ENCODE assay signal across 19 cellular contexts in the genomic region with DNA sequence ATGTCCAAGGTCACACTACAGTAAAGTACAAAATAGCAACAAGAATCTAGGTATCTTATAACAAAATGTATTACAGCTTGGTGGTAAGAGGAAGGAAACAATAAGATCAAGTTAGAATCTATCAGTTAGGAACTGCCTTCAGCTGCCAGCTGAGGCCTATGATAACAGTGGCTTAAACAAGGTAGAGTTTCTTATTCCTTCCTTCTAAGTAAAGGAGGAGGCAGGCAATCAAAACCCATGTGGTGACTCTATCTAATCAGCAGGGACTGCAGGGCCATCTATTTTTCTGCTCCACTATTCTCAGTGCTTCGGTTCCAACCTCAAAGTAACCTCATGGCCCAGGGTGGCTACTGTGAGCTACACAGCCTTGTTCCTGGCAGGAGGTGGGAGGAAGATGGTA. TPM values are rescaled to one million over a fixed set of nuclear protein-coding genes. Genes with fewer than 3 reads are reported as not detected.
DNase-seq lines count a peak whose midpoint lies in the region; ATAC-seq, FAIRE-seq and TF ChIP-seq lines count a peak whose summit lies in the region.
"Had no signal": no experiment of that assay in that cellular context is flagged by ENCODE, and none has a peak within 500 bp of the region (broad histone marks: within the 10 kb centered on the region; RNA-seq: fewer than 3 reads in every experiment).

No MANE protein-coding gene starts in this region.

- no peaks in the 10 kb centered on the region for H3K36me3 ChIP-seq in HCT116 (ENCODE audit: control insufficient read depth in 1 of 2, insufficient read depth in 2 of 2, low read length in 2 of 2)
- H3K36me3 ChIP-seq in astrocyte (ENCODE audit: insufficient read depth, low read length) = no peaks in the 10 kb centered on the region
- no peaks in the 10 kb centered on the region for H3K36me3 ChIP-seq in keratinocyte (ENCODE audit: control insufficient read depth in 2 of 2, extremely low read depth in 1 of 2, insufficient read depth in 2 of 2, low read length in 2 of 2)
- no peaks in the 10 kb centered on the region for H3K36me3 ChIP-seq in psoas muscle (ENCODE audit: insufficient read depth in 1 of 2, low read depth in 1 of 2)
- H3K36me3 ChIP-seq in WERI-Rb-1 = peaks cover 12% of the 10 kb centered on the region
- H3K36me3 ChIP-seq: MG63, SJCRH30 had no signal

- CTCF ChIA-PET in HCT116 (lab: Charles Lee) = no interaction called here

- TF ChIP-seq CTCF in HCT116 (IDR thresholded peaks at IDR 0.05 in 2 of 3, conservative IDR thresholded peaks at IDR 0.05 in 1 of 3; ENCODE audit: borderline replicate concordance in 1 of 3, insufficient read depth in 1 of 3, low read depth in 2 of 3, low read length in 2 of 3) (no peak), astrocyte (IDR thresholded peaks at IDR 0.05; ENCODE audit: insufficient read depth, low read depth, low read length) (no peak), keratinocyte (optimal IDR thresholded peaks at IDR 0.05 in 1 of 3, IDR thresholded peaks at IDR 0.05 in 1 of 3, conservative IDR thresholded peaks at IDR 0.05 in 1 of 3; ENCODE audit: extremely low read depth in 1 of 3, insufficient read depth in 2 of 3, low read length in 3 of 3) (no peak), psoas muscle (IDR thresholded peaks at IDR 0.05) (no peak), lower leg skin (IDR thresholded peaks at IDR 0.05) (no peak), WERI-Rb-1 (IDR thresholded peaks at IDR 0.05; ENCODE audit: low read depth, low read length) (no peak)

- no peaks in the 10 kb centered on the region for H3K9me2 ChIP-seq in HCT116 (ENCODE audit: insufficient read depth)

- H3K9ac ChIP-seq in HCT116 (ENCODE audit: low read length) (peak overlapping the region; percentile 45), astrocyte (ENCODE audit: low read length) (no peak overlapping the region), keratinocyte (ENCODE audit: control insufficient read depth, extremely low read depth, insufficient read depth, low read length) (no peak overlapping the region)

- H3K36me3 Mint-ChIP-seq in astrocyte (ENCODE audit: low read depth, unreplicated experiment) = peaks cover 3% of the 10 kb centered on the region

- H3K27ac ChIP-seq in HCT116 (ENCODE audit: low read depth, low read length) = peak overlapping the region; percentile 88
- H3K27ac ChIP-seq in astrocyte (ENCODE audit: low read depth, low read length) = no peak overlapping the region
- peak overlapping the region; percentile 53 for H3K27ac ChIP-seq in keratinocyte (ENCODE audit: control insufficient read depth, insufficient read depth, low read length)
- peak overlapping the region; percentile 54 for H3K27ac ChIP-seq in psoas muscle
- H3K27ac ChIP-seq in WERI-Rb-1 = no peak overlapping the region
- H3K27ac ChIP-seq: SJCRH30, VCaP had no signal

- no peaks in the 10 kb centered on the region for H3K9me3 Mint-ChIP-seq in astrocyte (ENCODE audit: unreplicated experiment)
- H3K9me3 Mint-ChIP-seq: activated naive CD4-positive, alpha-beta T cell treated with anti-CD3 and anti-CD28 coated beads for 36 hours; neural crest cell had no signal

- peaks cover 81% of the 10 kb centered on the region for H3K79me2 ChIP-seq in HCT116 (ENCODE audit: insufficient read depth, low read length)
- peaks cover 19% of the 10 kb centered on the region for H3K79me2 ChIP-seq in astrocyte (ENCODE audit: insufficient read depth, low read length)
- peaks cover 71% of the 10 kb centered on the region for H3K79me2 ChIP-seq in keratinocyte (ENCODE audit: control insufficient read depth, insufficient read depth, low read length)

- peak overlapping the region; percentile 73 for H3K4me2 ChIP-seq in HCT116 (ENCODE audit: low read length)
- H3K4me2 ChIP-seq in astrocyte (ENCODE audit: low read length) = peak overlapping the region; percentile 66
- H3K4me2 ChIP-seq in keratinocyte (ENCODE audit: control insufficient read depth, extremely low read depth, insufficient read depth, low read depth, low read length) = peak overlapping the region; percentile 43

- H3K4me3 Mint-ChIP-seq in astrocyte (ENCODE audit: unreplicated experiment) = no peak overlapping the region
- H3K4me3 Mint-ChIP-seq: activated naive CD4-positive, alpha-beta T cell treated with anti-CD3 and anti-CD28 coated beads for 36 hours; neural crest cell had no signal

- intact Hi-C loops in HCT116 (cut with micrococcal nuclease) = no loop called here
- intact Hi-C loops in psoas muscle (cut with DNase I) = no loop called here
- intact Hi-C loops in lower leg skin (cut with DNase I; ENCODE audit: low total_unique reads) = no loop called here

- DNase-seq in HCT116 (ENCODE audit: low read depth, low spot score) = no peak
- DNase-seq in astrocyte (ENCODE audit: low read depth) = no peak
- no peak for DNase-seq in keratinocyte (ENCODE audit: low read depth, low spot score)
- no peak for DNase-seq in psoas muscle
- DNase-seq in lower leg skin (ENCODE audit: low spot score in 2 of 2) = no peak
- DNase-seq in SW480 (ENCODE audit: low spot score) = no peak
- DNase-seq in WERI-Rb-1 = no peak
- DNase-seq in NCI-H345 (lab: John Stamatoyannopoulos, UW) = no peak
- DNase-seq: activated naive CD4-positive, alpha-beta T cell treated with anti-CD3 and anti-CD28 coated beads for 36 hours; DMS 273 treated with DMSO at 0.1 percent for 48 hours; glutamatergic neuron; MG63; SJCRH30; stimulated activated naive CD4-positive, alpha-beta T cell treated with Interleukin-2 at 50 U/mL for 16 hours had no signal

- POLR2A ChIA-PET in HCT116 (lab: Charles Lee) = interaction anchor here (2.5 kb wide), 1 partner anchor 10 kb away, joined by 15 read pairs; a partner anchor contains a TSS

- TF ChIP-seq POLR2A in HCT116 (IDR thresholded peaks at IDR 0.05; ENCODE audit: borderline replicate concordance, extremely low read depth, insufficient read depth, insufficient read length) (no peak), lower leg skin (IDR thresholded peaks at IDR 0.05) (no peak)

- H3K4me1 ChIP-seq in HCT116 (ENCODE audit: control insufficient read depth in 1 of 2, insufficient read depth in 2 of 2, low read length in 2 of 2) (peaks cover 57 to 72% of the 10 kb centered on the region in 2 experiments), astrocyte (ENCODE audit: insufficient read depth, low read length) (peaks cover 11% of the 10 kb centered on the region), keratinocyte (ENCODE audit: control insufficient read depth, extremely low read depth, insufficient read depth, low read length) (peaks cover 37% of the 10 kb centered on the region), psoas muscle (peaks cover 32% of the 10 kb centered on the region)

- RAD21 ChIA-PET in HCT116 (lab: Charles Lee; ENCODE audit: low non-redundant PET in 1 of 2, low total read pairs in 2 of 2, uncharacterized antibody in 2 of 2, unreplicated experiment in 2 of 2) = no interaction called here

- TF ChIP-seq RAD21 in HCT116 (IDR thresholded peaks at IDR 0.05; ENCODE audit: low read depth) = no peak

- H4K20me1 ChIP-seq in HCT116 (ENCODE audit: insufficient read depth) (no peaks in the 10 kb centered on the region), astrocyte (ENCODE audit: insufficient read depth, low read length) (no peaks in the 10 kb centered on the region), keratinocyte (ENCODE audit: control insufficient read depth, extremely low read depth, insufficient read depth, low read length) (no peaks in the 10 kb centered on the region)

- H3K4me1 Mint-ChIP-seq in astrocyte (ENCODE audit: low read depth, unreplicated experiment) = peaks cover 17% of the 10 kb centered on the region

- H3K27me3 ChIP-seq in HCT116 (ENCODE audit: insufficient read depth, low read length) = no peaks in the 10 kb centered on the region
- no peaks in the 10 kb centered on the region for H3K27me3 ChIP-seq in astrocyte (ENCODE audit: insufficient read depth, low read length)
- no peaks in the 10 kb centered on the region for H3K27me3 ChIP-seq in keratinocyte (ENCODE audit: control insufficient read depth, extremely low read depth, insufficient read depth, low read length)
- H3K27me3 ChIP-seq in psoas muscle (ENCODE audit: insufficient read depth in 3 of 3, low read length in 2 of 3) = no peaks in the 10 kb centered on the region
- no peaks in the 10 kb centered on the region for H3K27me3 ChIP-seq in WERI-Rb-1 (ENCODE audit: insufficient read depth, low read depth, severe bottlenecking)
- H3K27me3 ChIP-seq: MG63, SJCRH30 had no signal

- H2AFZ ChIP-seq in HCT116 (ENCODE audit: low read depth, low read length, poor library complexity, severe bottlenecking) (no peak overlapping the region), astrocyte (ENCODE audit: low read depth, low read length) (no peak overlapping the region), keratinocyte (ENCODE audit: control insufficient read depth, low read length) (no peak overlapping the region)

- FAIRE-seq in astrocyte (lab: Jason Lieb, UNC) (no peak), keratinocyte (lab: Jason Lieb, UNC) (peak; percentile 41)
- FAIRE-seq: GM18507 had no signal

- dilution Hi-C loops in keratinocyte (cut with MboI; ENCODE audit: extremely low pct_ligation_motif_present, low sequenced_read_pairs) = no loop called here

- BruUV-seq in HCT116 (replicated peaks; lab: Mats Ljungman, UMichigan) = no TSS peak

- no peaks in the 10 kb centered on the region for H3K27me3 Mint-ChIP-seq in astrocyte (ENCODE audit: low read depth, unreplicated experiment)

- peak overlapping the region in 1 of 2 experiments; percentile 48; a peak in 3 of 4 replicates for H3K4me3 ChIP-seq in HCT116 (replicated peaks in 1 of 2; ENCODE audit: low read depth in 1 of 2, low read length in 2 of 2)
- no peak overlapping the region for H3K4me3 ChIP-seq in astrocyte (ENCODE audit: insufficient read depth, low read depth, low read length)
- no peak overlapping the region for H3K4me3 ChIP-seq in keratinocyte (ENCODE audit: control insufficient read depth in 2 of 3, extremely low read depth in 1 of 3, insufficient read depth in 2 of 3, low read depth in 1 of 3, low read length in 3 of 3)
- H3K4me3 ChIP-seq in psoas muscle = no peak overlapping the region
- no peak overlapping the region for H3K4me3 ChIP-seq in lower leg skin (ENCODE audit: low read depth, poor library complexity, severe bottlenecking)
- no peak overlapping the region for H3K4me3 ChIP-seq in WERI-Rb-1 (ENCODE audit: low read depth, low read length)
- H3K4me3 ChIP-seq: MG63, SJCRH30, skin epidermis had no signal

- peak; percentile 15 for ATAC-seq in HCT116
- ATAC-seq in psoas muscle = peak in 3 of 4 donors; percentile 5 to 16 (median 14)

- H3K9me1 ChIP-seq in keratinocyte (ENCODE audit: control insufficient read depth, extremely low read depth, insufficient read depth, low read length) = no peaks in the 10 kb centered on the region

- peak overlapping the region; percentile 64 for H3K27ac Mint-ChIP-seq in astrocyte (ENCODE audit: unreplicated experiment)
- H3K27ac Mint-ChIP-seq: activated naive CD4-positive, alpha-beta T cell treated with anti-CD3 and anti-CD28 coated beads for 36 hours had no signal

- WGBS in psoas muscle, 3 donors = 92 to 100% (median 98%) methylated on average over 1 of the region's 1 CpG
- WGBS in lower leg skin, 2 donors = 90 to 95% methylated on average over 1 of the region's 1 CpG

- H3K9me3 ChIP-seq in HCT116 (ENCODE audit: control insufficient read depth in 1 of 2, insufficient read depth in 1 of 2, low read depth in 1 of 2, low read length in 2 of 2) (no peaks in the 10 kb centered on the region), astrocyte (ENCODE audit: insufficient read depth, low read depth, low read length) (no peaks in the 10 kb centered on the region), keratinocyte (ENCODE audit: control insufficient read depth, low read depth, low read length) (no peaks in the 10 kb centered on the region), psoas muscle (no peaks in the 10 kb centered on the region), WERI-Rb-1 (ENCODE audit: severe bottlenecking) (no peaks in the 10 kb centered on the region)
- H3K9me3 ChIP-seq: MG63, SJCRH30 had no signal

RNA-seq across cellular contexts. Expression of a gene that starts 10.9 kb away (rescaled TPM):
- total RNA-seq in HCT116 (2021; ENCODE audit: unreplicated experiment) = 37.5 TPM
- polyA plus RNA-seq in HCT116 (2012) = 11.4 and 13.5 TPM in 2 replicates
- 57.2 and 66.5 TPM in 2 replicates for total RNA-seq in astrocyte
- 19.4 to 24.8 TPM (median 22.8 TPM) in 3 replicates for polyA plus RNA-seq in keratinocyte
- polyA plus RNA-seq in keratinocyte (2011; ENCODE audit: low read depth) = 18.0 TPM
- polyA plus RNA-seq in keratinocyte (2011; cell fraction: cytosol; rRNA removed) = 26.7 and 38.7 TPM in 2 replicates
- polyA plus RNA-seq in keratinocyte (2011; cell fraction: nucleus; rRNA removed) = 35.9 and 36.9 TPM in 2 replicates
- 18.1 and 26.7 TPM in 2 replicates for polyA plus RNA-seq in keratinocyte (2012; ENCODE audit: low replicate concordance)
- polyA minus RNA-seq in keratinocyte = 23.4 to 47.2 TPM (median 29.8 TPM) in 3 replicates
- 16.5 TPM for polyA minus RNA-seq in keratinocyte (2011; cell fraction: cytosol; rRNA and poly(A)+ RNA removed)
- polyA minus RNA-seq in keratinocyte (2011; cell fraction: nucleus; rRNA and poly(A)+ RNA removed) = 17.5 and 46.9 TPM in 2 replicates
- total RNA-seq in psoas muscle = 10 to 100 TPM; 26.9 to 59.0 (median 32.4) TPM
- polyA plus RNA-seq in psoas muscle = 10 to 100 TPM in 2 of 3 donors, 1 to 10 TPM in 1; 7.0 to 15.9 (median 13.4) TPM
- total RNA-seq in lower leg skin = 10 to 100 TPM; 70.8 to 82.5 (median 78.6) TPM
- total RNA-seq: activated naive CD4-positive, alpha-beta T cell treated with anti-CD3 and anti-CD28 coated beads for 36 hours had no signal

RNA-seq across cellular contexts. Expression of a gene that starts 37.5 kb away (rescaled TPM):
- total RNA-seq in HCT116 (2021; ENCODE audit: unreplicated experiment) = not detected
- 0.08 TPM in 1 of 2 replicates, not detected in the other for polyA plus RNA-seq in HCT116 (2012)
- not detected in 2 replicates for total RNA-seq in astrocyte
- not detected in 3 replicates for polyA plus RNA-seq in keratinocyte
- polyA plus RNA-seq in keratinocyte (2011; ENCODE audit: low read depth) = not detected
- not detected in 2 replicates for polyA plus RNA-seq in keratinocyte (2011; cell fraction: cytosol; rRNA removed)
- polyA plus RNA-seq in keratinocyte (2011; cell fraction: nucleus; rRNA removed) = not detected in 2 replicates
- polyA plus RNA-seq in keratinocyte (2012; ENCODE audit: low replicate concordance) = not detected in 2 replicates
- polyA minus RNA-seq in keratinocyte = not detected in 3 replicates
- polyA minus RNA-seq in keratinocyte (2011; cell fraction: cytosol; rRNA and poly(A)+ RNA removed) = not detected
- 0.53 TPM in 1 of 2 replicates, not detected in the other for polyA minus RNA-seq in keratinocyte (2011; cell fraction: nucleus; rRNA and poly(A)+ RNA removed)
- total RNA-seq in psoas muscle = not detected
- not detected for polyA plus RNA-seq in psoas muscle
- not detected for total RNA-seq in lower leg skin
- total RNA-seq: activated naive CD4-positive, alpha-beta T cell treated with anti-CD3 and anti-CD28 coated beads for 36 hours; HT-29; neural crest cell; SJCRH30 had no signal

Comparison
In these comparisons a context has a peak if more than half of its experiments do, and no peak if none do; other contexts are left out.
1. H3K27ac ChIP-seq: peak in HCT116 (single experiment), keratinocyte (single experiment) and psoas muscle (single experiment); none in astrocyte (single experiment) and WERI-Rb-1 (single experiment).
2. Peak in every context shown above with its lines, with median percentiles within 50 percentile points of each other: H3K4me2 ChIP-seq.